Comparison of ENCODE assay signal across 16 cellular contexts in genomic region chr18:59501876-59502221, GRCh38.
A peak's percentile ranks its signal among the peaks of the same experiment; 100 is the strongest.
DNase-seq lines count a peak whose midpoint lies in the region; ATAC-seq and TF ChIP-seq lines count a peak whose summit lies in the region.
"Had no signal": no experiment of that assay in that cellular context is flagged by ENCODE, and none has a peak within 500 bp of the region (broad histone marks: within the 10 kb centered on the region; RNA-seq: fewer than 3 reads in every experiment).

No MANE protein-coding gene starts in this region.

- peaks cover 6% of the 10 kb centered on the region for H3K9me3 Mint-ChIP-seq in chondrocyte (ENCODE audit: low read depth)
- H3K9me3 Mint-ChIP-seq in mesothelial cell of epicardium, result peaks cover 28% of the 10 kb centered on the region
- peaks cover 0 to 2% of the 10 kb centered on the region in 2 donors for H3K9me3 Mint-ChIP-seq in activated T-cell treated with anti-CD3 and anti-CD28 coated beads, Interleukin-2, amount 50 U/mL, for 72 hours
- H3K9me3 Mint-ChIP-seq: activated CD4-positive, alpha-beta T cell treated with anti-CD3 and anti-CD28 coated beads, Interleukin-2, amount 10 ng/mL, durations not matched to agents 24 days and 14 days; T-helper 2 cell treated with Interferon-gamma antibody and Interleukin-4, amounts not matched to agents 5 μg/mL and 100 μg/mL, for 36 hours had no signal

- no peaks in the 10 kb centered on the region for H3K9me3 ChIP-seq in left ventricle myocardium inferior (replicated peaks)
- H3K9me3 ChIP-seq: Caco-2 had no signal

- peaks cover 11% of the 10 kb centered on the region for H3K4me1 Mint-ChIP-seq in chondrocyte (ENCODE audit: low read depth)
- H3K4me1 Mint-ChIP-seq in mesothelial cell of epicardium, result peaks cover 56% of the 10 kb centered on the region
- no peaks in the 10 kb centered on the region for H3K4me1 Mint-ChIP-seq in activated T-cell treated with anti-CD3 and anti-CD28 coated beads, Interleukin-2, amount 50 U/mL, for 72 hours (ENCODE audit: low read depth)
- H3K4me1 Mint-ChIP-seq: activated CD4-positive, alpha-beta T cell treated with anti-CD3 and anti-CD28 coated beads, Interleukin-2, amount 10 ng/mL, durations not matched to agents 24 days and 14 days had no signal

- H3K27ac Mint-ChIP-seq in chondrocyte (ENCODE audit: unreplicated experiment) (peak overlapping the region; percentile 10), mesothelial cell of epicardium (peak overlapping the region; percentile 94)
- H3K27ac Mint-ChIP-seq in activated T-cell treated with anti-CD3 and anti-CD28 coated beads, Interleukin-2, amount 50 U/mL, for 72 hours, result no peak overlapping the region
- H3K27ac Mint-ChIP-seq: activated CD4-positive, alpha-beta T cell treated with anti-CD3 and anti-CD28 coated beads, Interleukin-2, amount 10 ng/mL, durations not matched to agents 24 days and 14 days; T-helper 2 cell treated with Interferon-gamma antibody and Interleukin-4, amounts not matched to agents 5 μg/mL and 100 μg/mL, for 36 hours had no signal

- H3K4me3 Mint-ChIP-seq in chondrocyte (ENCODE audit: unreplicated experiment), result no peak overlapping the region
- no peak overlapping the region for H3K4me3 Mint-ChIP-seq in mesothelial cell of epicardium
- no peak overlapping the region for H3K4me3 Mint-ChIP-seq in activated T-cell treated with anti-CD3 and anti-CD28 coated beads, Interleukin-2, amount 50 U/mL, for 72 hours
- H3K4me3 Mint-ChIP-seq: activated CD4-positive, alpha-beta T cell treated with anti-CD3 and anti-CD28 coated beads, Interleukin-2, amount 10 ng/mL, durations not matched to agents 24 days and 14 days; T-helper 2 cell treated with Interferon-gamma antibody and Interleukin-4, amounts not matched to agents 5 μg/mL and 100 μg/mL, for 36 hours had no signal

- no peak overlapping the region for H3K4me3 ChIP-seq in left ventricle myocardium inferior
- H3K4me3 ChIP-seq: spleen had no signal

- intact Hi-C loops in left ventricle myocardium inferior (cut with micrococcal nuclease) (no loop called here), left cardiac atrium (cut with DNase I) (no loop called here)

- H3K27me3 Mint-ChIP-seq in chondrocyte (ENCODE audit: low read depth), result peaks cover 2% of the 10 kb centered on the region
- no peaks in the 10 kb centered on the region for H3K27me3 Mint-ChIP-seq in mesothelial cell of epicardium (ENCODE audit: low read depth)
- H3K27me3 Mint-ChIP-seq in activated T-cell treated with anti-CD3 and anti-CD28 coated beads, Interleukin-2, amount 50 U/mL, for 72 hours (ENCODE audit: low read depth), result no peaks in the 10 kb centered on the region
- H3K27me3 Mint-ChIP-seq: activated CD4-positive, alpha-beta T cell treated with anti-CD3 and anti-CD28 coated beads, Interleukin-2, amount 10 ng/mL, durations not matched to agents 24 days and 14 days had no signal

- no peak for ATAC-seq in left cardiac atrium
- no peak for ATAC-seq in stimulated activated naive CD8-positive, alpha-beta T cell treated with anti-CD3 and anti-CD28 coated beads, Interleukin-15, Interleukin-2, amounts not matched to agents 100 U/mL and 50 U/mL, for 24 hours
- no peak for ATAC-seq in activated T-cell treated with anti-CD3 and anti-CD28 coated beads, Interleukin-2, amount 50 U/mL, for 72 hours (replicated peaks in 1 of 2)

- H3K4me1 ChIP-seq in left ventricle myocardium inferior, result peaks cover 34% of the 10 kb centered on the region
- H3K4me1 ChIP-seq: Caco-2, spleen had no signal

- H3K36me3 Mint-ChIP-seq in chondrocyte (ENCODE audit: low read depth) (peaks cover 2% of the 10 kb centered on the region), mesothelial cell of epicardium (peaks cover 23% of the 10 kb centered on the region)
- H3K36me3 Mint-ChIP-seq in activated T-cell treated with anti-CD3 and anti-CD28 coated beads, Interleukin-2, amount 50 U/mL, for 72 hours (ENCODE audit: insufficient read depth in 2 of 2), result no peaks in the 10 kb centered on the region

- no peaks in the 10 kb centered on the region for H3K36me3 ChIP-seq in left ventricle myocardium inferior
- H3K36me3 ChIP-seq: spleen had no signal

- TF ChIP-seq CTCF in left ventricle myocardium inferior (IDR thresholded peaks at IDR 0.05; ENCODE audit: borderline replicate concordance) (no peak), chondrocyte (IDR thresholded peaks at IDR 0.05) (no peak), mesothelial cell of epicardium (IDR thresholded peaks at IDR 0.05; ENCODE audit: unreplicated experiment) (no peak)

- H3K27ac ChIP-seq in left ventricle myocardium inferior (replicated peaks), result peak overlapping the region; percentile 87
- H3K27ac ChIP-seq: spleen had no signal

- H3K27me3 ChIP-seq in left ventricle myocardium inferior (ENCODE audit: low read depth), result no peaks in the 10 kb centered on the region
- H3K27me3 ChIP-seq: spleen had no signal

- DNase-seq in left ventricle myocardium inferior (no peak), left cardiac atrium (no peak), chondrocyte (ENCODE audit: low spot score) (no peak), mesothelial cell of epicardium (ENCODE audit: low spot score in 2 of 2, unreplicated experiment in 2 of 2) (no peak), iPS-NIHi7 (ENCODE audit: extremely low spot score) (no peak)
- no peak for DNase-seq in stimulated activated naive CD8-positive, alpha-beta T cell treated with anti-CD3 and anti-CD28 coated beads, Interleukin-15, Interleukin-2, amounts not matched to agents 100 U/mL and 50 U/mL, for 24 hours
- no peak for DNase-seq in stimulated activated naive CD4-positive, alpha-beta T cell treated with Interleukin-2 at 50 U/mL for 16 hours (lab: John Stamatoyannopoulos, UW)
- DNase-seq in activated T-cell treated with anti-CD3 and anti-CD28 coated beads, Interleukin-2, amount 50 U/mL, for 72 hours, result no peak
- DNase-seq: ACHN; activated CD4-positive, alpha-beta T cell treated with anti-CD3 and anti-CD28 coated beads, Interleukin-2, amount 10 ng/mL, durations not matched to agents 24 days and 14 days; amygdala; effector CD4-positive, alpha-beta T cell; NCI-H1048; spleen had no signal
